7 cellular contexts compared by ENCODE assay signal in the genomic region with DNA sequence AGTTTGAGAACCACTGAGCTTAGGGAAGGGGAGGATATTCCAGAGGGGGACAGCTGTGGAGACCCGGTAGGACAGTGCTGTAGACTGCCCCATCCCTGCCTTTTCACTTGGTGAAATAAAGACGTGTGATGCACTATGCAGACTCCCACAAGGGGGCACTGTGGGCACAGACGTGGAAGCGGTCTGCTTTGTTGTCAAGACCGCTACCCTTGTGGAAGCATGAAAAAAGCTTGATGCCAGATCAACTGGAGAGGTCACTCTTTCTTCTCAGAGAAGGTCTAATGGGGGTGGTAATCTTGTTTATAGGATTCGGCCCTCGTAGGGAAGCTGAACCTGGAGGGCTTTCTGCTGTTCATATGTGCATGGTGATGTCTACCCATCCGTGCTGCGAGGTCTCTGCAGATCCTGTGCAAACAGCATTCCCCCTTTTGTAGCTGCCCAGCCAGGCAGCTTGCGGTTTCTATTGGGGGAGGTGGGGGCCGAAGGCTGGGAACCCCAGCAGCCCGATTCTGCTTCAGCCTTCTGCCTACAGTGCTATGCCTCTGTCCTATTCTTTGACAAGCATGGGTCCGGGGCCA. TPM values are rescaled to one million over a fixed set of nuclear protein-coding genes. Genes with fewer than 3 reads are reported as not detected.
DNase-seq lines count a peak whose midpoint lies in the region; ATAC-seq and TF ChIP-seq lines count a peak whose summit lies in the region.

No MANE protein-coding gene starts in this region.

- H3K4me1 Mint-ChIP-seq in activated CD4-positive, alpha-beta memory T cell treated with anti-CD3 and anti-CD28 coated beads, Interleukin-2, amount 10 ng/mL, durations not matched to agents 7 days and 5 days, result peaks cover 31% of the 10 kb centered on the region
- peaks cover 18% of the 10 kb centered on the region for H3K4me1 Mint-ChIP-seq in memory B cell

- TF ChIP-seq CTCF in GM13976 (IDR thresholded peaks at IDR 0.05; ENCODE audit: borderline replicate concordance, control extremely low read depth, extremely low read depth, insufficient read depth, missing control alignments), result peak; percentile 76

- no peaks in the 10 kb centered on the region for H3K27me3 Mint-ChIP-seq in activated CD4-positive, alpha-beta memory T cell treated with anti-CD3 and anti-CD28 coated beads, Interleukin-2, amount 10 ng/mL, durations not matched to agents 7 days and 5 days
- H3K27me3 Mint-ChIP-seq in memory B cell, result no peaks in the 10 kb centered on the region

- POLR2A ChIA-PET in activated CD4-positive, alpha-beta memory T cell treated with anti-CD3 and anti-CD28 coated beads, Interleukin-2, amount 10 ng/mL, durations not matched to agents 7 days and 5 days (lab: Charles Lee), result interaction anchor here (0.7 to 0.9 kb wide), 2 partner anchors 11 to 13 kb away, joined by 3 read pairs; no protein-coding TSS in a partner anchor

- H3K36me3 Mint-ChIP-seq in activated CD4-positive, alpha-beta memory T cell treated with anti-CD3 and anti-CD28 coated beads, Interleukin-2, amount 10 ng/mL, durations not matched to agents 7 days and 5 days (ENCODE audit: low read depth), result peaks cover 10% of the 10 kb centered on the region
- H3K36me3 Mint-ChIP-seq in memory B cell, result peaks cover 7% of the 10 kb centered on the region

- H3K4me3 Mint-ChIP-seq in activated CD4-positive, alpha-beta memory T cell treated with anti-CD3 and anti-CD28 coated beads, Interleukin-2, amount 10 ng/mL, durations not matched to agents 7 days and 5 days, result no peak overlapping the region
- no peak overlapping the region for H3K4me3 Mint-ChIP-seq in memory B cell

- in situ Hi-C loops in GM13976 (cut with MboI; ENCODE audit: low sequenced_read_pairs, unreplicated experiment), result loop anchor here (10.0 kb wide), 1 partner anchor 1147 kb away; no protein-coding TSS in a partner anchor

- DNase-seq in GM13976 (ENCODE audit: low spot score), result peak; percentile 70
- DNase-seq in NCI-H69 (lab: John Stamatoyannopoulos, UW), result peak; percentile 76
- peak; percentile 85 for DNase-seq in activated CD4-positive, alpha-beta memory T cell treated with anti-CD3 and anti-CD28 coated beads, Interleukin-2, amount 10 ng/mL, durations not matched to agents 7 days and 5 days
- DNase-seq in ecto neural progenitor cell (ENCODE audit: low spot score), result peak; percentile 92
- peak; percentile 76 to 86 for DNase-seq in memory B cell (ENCODE audit: low spot score in 2 of 2)
- peak; percentile 41 to 67 for DNase-seq in stimulated activated CD8-positive, alpha-beta memory T cell treated with anti-CD3 and anti-CD28 coated beads, Interleukin-15, amount 100 ng/mL, for 4 hours (ENCODE audit: low read depth in 2 of 2)

- CTCF ChIA-PET in activated CD4-positive, alpha-beta memory T cell treated with anti-CD3 and anti-CD28 coated beads, Interleukin-2, amount 10 ng/mL, durations not matched to agents 7 days and 5 days (lab: Charles Lee), result interaction anchor here (0.6 to 3.1 kb wide), 13 partner anchors 10 to 1149 kb away, joined by 3 to 27 read pairs (median 4); partner anchors contain the start of gene POLR3A

- peak; percentile 57 for ATAC-seq in HG03196 (IDR thresholded peaks at IDR 0.05; ENCODE audit: unreplicated experiment)
- peak; percentile 79 for ATAC-seq in memory B cell (ENCODE audit: low read depth)

- H3K27ac Mint-ChIP-seq in activated CD4-positive, alpha-beta memory T cell treated with anti-CD3 and anti-CD28 coated beads, Interleukin-2, amount 10 ng/mL, durations not matched to agents 7 days and 5 days, result no peak overlapping the region
- no peak overlapping the region for H3K27ac Mint-ChIP-seq in memory B cell

- no peaks in the 10 kb centered on the region for H3K9me3 Mint-ChIP-seq in activated CD4-positive, alpha-beta memory T cell treated with anti-CD3 and anti-CD28 coated beads, Interleukin-2, amount 10 ng/mL, durations not matched to agents 7 days and 5 days
- H3K9me3 Mint-ChIP-seq in memory B cell, result no peaks in the 10 kb centered on the region

RNA-seq across cellular contexts. Expression of gene RPS24, which starts 13.7 kb away (rescaled TPM):
- total RNA-seq in activated CD4-positive, alpha-beta memory T cell treated with anti-CD3 and anti-CD28 coated beads, Interleukin-2, amount 10 ng/mL, durations not matched to agents 7 days and 5 days, result 1,000 to 10,000 TPM; 1,304 to 1,323 TPM

RNA-seq across cellular contexts. Expression of gene POLR3A, which starts 18.1 kb away (rescaled TPM):
- 10 to 100 TPM; 16.6 to 16.8 TPM for total RNA-seq in activated CD4-positive, alpha-beta memory T cell treated with anti-CD3 and anti-CD28 coated beads, Interleukin-2, amount 10 ng/mL, durations not matched to agents 7 days and 5 days

Comparison
In these comparisons a context has a peak if more than half of its experiments do, and no peak if none do; other contexts are left out.
1. Peak in every context shown above with its lines: DNase-seq and ATAC-seq.